ENCODE assay signal across 10 cellular contexts in genomic region chr4:73311428-73311827, GRCh38. TPM values are rescaled to one million over a fixed set of nuclear protein-coding genes. Genes with fewer than 3 reads are reported as not detected.
DNase-seq lines count a peak whose midpoint lies in the region; ATAC-seq, FAIRE-seq and TF ChIP-seq lines count a peak whose summit lies in the region.
"Had no signal": no experiment of that assay in that cellular context is flagged by ENCODE, and none has a peak within 500 bp of the region (broad histone marks: within the 10 kb centered on the region; RNA-seq: fewer than 3 reads in every experiment).

No MANE protein-coding gene starts in this region.

- peak overlapping the region; percentile 72 for H3K27ac Mint-ChIP-seq in HFFc6

- H3K9me3 ChIP-seq in kidney (ENCODE audit: control insufficient read depth in 1 of 2, low read length in 2 of 2) = no peaks in the 10 kb centered on the region

- peak; percentile 97 for FAIRE-seq in kidney (lab: Jason Lieb, UNC)

- no peak for TF ChIP-seq POLR2A in lower leg skin (IDR thresholded peaks at IDR 0.05)

- H3K36me3 ChIP-seq in kidney (ENCODE audit: control insufficient read depth in 1 of 2, insufficient read depth in 2 of 2, low read length in 2 of 2) = no peaks in the 10 kb centered on the region

- peak overlapping the region; percentile 40; the same call in 1 of the 2 replicates for H3K4me3 Mint-ChIP-seq in HFFc6

- DNase-seq in AG20443 (ENCODE audit: low spot score) = peak; percentile 10
- peak; percentile 62 for DNase-seq in HFFc6
- no peak for DNase-seq in kidney
- DNase-seq in lower leg skin (ENCODE audit: low spot score in 2 of 2) = no peak
- no peak for DNase-seq in ecto neural progenitor cell (ENCODE audit: low spot score)
- DNase-seq in effector CD8-positive, alpha-beta T cell (lab: John Stamatoyannopoulos, UW) = no peak
- DNase-seq: activated effector memory CD4-positive, alpha-beta T cell treated with Interleukin-2 at 50 U/mL for 16 hours; GOT3 had no signal

- TF ChIP-seq CTCF in HFFc6 (IDR thresholded peaks at IDR 0.05) (peak; percentile 83), kidney (IDR thresholded peaks at IDR 0.05; ENCODE audit: borderline replicate concordance, extremely low read depth, insufficient read depth) (peak; percentile 25), lower leg skin (IDR thresholded peaks at IDR 0.05) (no peak)

- H3K9me3 Mint-ChIP-seq in HFFc6 = no peaks in the 10 kb centered on the region; the same call in 1 of the 2 replicates

- ATAC-seq in SK-N-SH treated with all-trans-retinoic acid at 6 μM for 48 hours (peak; percentile 65; the same call in 2 of the 3 replicates), GM18502 (IDR thresholded peaks at IDR 0.05; ENCODE audit: poor library complexity, unreplicated experiment) (no peak)

- intact Hi-C loops in kidney (cut with DNase I) = no loop called here
- intact Hi-C loops in lower leg skin (cut with DNase I; ENCODE audit: low total_unique reads) = no loop called here

- H3K27ac ChIP-seq in kidney (ENCODE audit: low read depth in 2 of 2, low read length in 2 of 2) = no peak overlapping the region

- peaks cover 67% of the 10 kb centered on the region for H3K4me1 Mint-ChIP-seq in HFFc6 (ENCODE audit: low read depth)

- no peaks in the 10 kb centered on the region; the same call in 1 of the 2 replicates for H3K27me3 Mint-ChIP-seq in HFFc6 (ENCODE audit: insufficient read depth)

- H3K4me3 ChIP-seq in kidney (ENCODE audit: low read length in 2 of 2) (no peak overlapping the region), lower leg skin (ENCODE audit: low read depth, poor library complexity, severe bottlenecking) (no peak overlapping the region)

- H3K36me3 Mint-ChIP-seq in HFFc6 (ENCODE audit: low read depth) = no peaks in the 10 kb centered on the region; the same call in 1 of the 2 replicates

- no peak overlapping the region for H3K9ac ChIP-seq in kidney (ENCODE audit: low read length in 2 of 2)

- no peaks in the 10 kb centered on the region for H3K4me1 ChIP-seq in kidney (ENCODE audit: control insufficient read depth in 1 of 2, insufficient read depth in 1 of 2, low read depth in 1 of 2, low read length in 2 of 2)

TF ChIP-seq in SK-N-SH treated with all-trans-retinoic acid at 6 μM for 48 hours, 23 proteins besides CTCF, POLR2A, EP300 and RAD21:
- TF ChIP-seq POU6F1 (CRISPR knock-in tag; IDR thresholded peaks at IDR 0.05; ENCODE audit: borderline replicate concordance, low read depth) = no peak
- TF ChIP-seq PPARA (CRISPR knock-in tag; IDR thresholded peaks at IDR 0.05; ENCODE audit: borderline replicate concordance) = no peak
- no peak for TF ChIP-seq ESRRG (CRISPR knock-in tag; IDR thresholded peaks at IDR 0.05)
- TF ChIP-seq ZFP30 (CRISPR knock-in tag; IDR thresholded peaks at IDR 0.05) = no peak
- no peak for TF ChIP-seq OSR1 (CRISPR knock-in tag; IDR thresholded peaks at IDR 0.05)

RNA-seq across cellular contexts. Expression of gene ANKRD17, which starts 52.8 kb away (rescaled TPM):
- total RNA-seq in HFFc6 (2021; fragmentation: NEBNext Ultra II Directional; extraction: Animal tissue kit (Norgen Biotek cat#: 25700)) = 10 to 100 TPM; 51.7 to 61.0 (median 56.4) TPM
- 67.7 TPM for total RNA-seq in kidney
- 13.3 TPM for polyA plus RNA-seq in kidney (ENCODE audit: insufficient read depth, low read depth, low replicate concordance)
- 10 to 100 TPM; 48.0 to 64.1 (median 57.0) TPM for total RNA-seq in lower leg skin

Comparison
In these comparisons a context has a peak if more than half of its experiments do, and no peak if none do; other contexts are left out.
1. DNase-seq: peak in AG20443 (single experiment) and HFFc6 (single experiment); none in kidney (single experiment), lower leg skin (0 of 2), ecto neural progenitor cell (single experiment) and effector CD8-positive, alpha-beta T cell (single experiment).
2. CTCF ChIP-seq: peak in HFFc6 (single experiment) and kidney (single experiment); none in lower leg skin (0 of 3).